In the genomic region with DNA sequence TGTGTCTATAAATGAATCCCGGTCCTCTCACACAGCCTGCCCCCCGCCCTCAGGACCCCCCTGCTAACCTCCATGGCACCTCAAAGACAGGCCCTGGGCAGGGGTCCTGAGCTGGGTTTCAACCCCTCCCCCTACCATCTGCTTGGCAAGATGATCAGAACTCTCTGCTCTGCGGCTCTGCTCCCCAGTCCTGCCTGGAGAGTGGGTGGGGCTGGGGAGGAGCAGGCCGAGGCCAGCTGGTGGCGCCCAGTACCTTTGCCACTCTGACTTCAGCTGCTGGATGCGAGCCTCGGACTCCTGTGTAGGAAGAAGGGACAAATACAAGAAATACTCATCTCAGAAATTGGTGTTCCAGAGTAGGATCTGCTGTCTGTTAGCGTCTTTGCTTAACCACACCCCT, we compare ENCODE assay signal across 1 cellular context.
A peak's percentile ranks its signal among the peaks of the same experiment; 100 is the strongest.
TF ChIP-seq lines count a peak whose summit lies in the region.

No MANE protein-coding gene starts in this region.

TF ChIP-seq in HepG2, 621 proteins besides CTCF, POLR2A, EP300 and RAD21:
- 0 out of 2 replicates have a peak, but pooled peaks have one; percentile 20 for TF ChIP-seq POLR2AphosphoS2 (IDR thresholded peaks at IDR 0.05; ENCODE audit: low read depth, low read length)
- TF ChIP-seq STAG1 (CRISPR knock-in tag; IDR thresholded peaks at IDR 0.05), result peak; percentile 26; the same call in 1 of the 2 replicates
- TF ChIP-seq, protein P1, sequence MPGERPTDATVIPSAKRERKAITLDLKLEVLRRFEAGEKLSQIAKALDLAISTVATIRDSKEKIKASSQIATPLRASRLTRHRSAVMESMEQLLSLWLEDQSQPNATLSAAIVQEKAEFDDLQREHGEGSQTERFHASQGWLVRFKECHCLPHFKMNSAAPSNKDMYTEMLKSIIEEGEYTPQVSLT (CRISPR knock-in tag; IDR thresholded peaks at IDR 0.05; ENCODE audit: borderline replicate concordance, low read depth), result no peak
- no peak for TF ChIP-seq NFYC (CRISPR knock-in tag; IDR thresholded peaks at IDR 0.05)
TF ChIP-seq in HepG2: peak in this region for 2.
